Comparison of ENCODE assay signal across 1 cellular context in the genomic region with DNA sequence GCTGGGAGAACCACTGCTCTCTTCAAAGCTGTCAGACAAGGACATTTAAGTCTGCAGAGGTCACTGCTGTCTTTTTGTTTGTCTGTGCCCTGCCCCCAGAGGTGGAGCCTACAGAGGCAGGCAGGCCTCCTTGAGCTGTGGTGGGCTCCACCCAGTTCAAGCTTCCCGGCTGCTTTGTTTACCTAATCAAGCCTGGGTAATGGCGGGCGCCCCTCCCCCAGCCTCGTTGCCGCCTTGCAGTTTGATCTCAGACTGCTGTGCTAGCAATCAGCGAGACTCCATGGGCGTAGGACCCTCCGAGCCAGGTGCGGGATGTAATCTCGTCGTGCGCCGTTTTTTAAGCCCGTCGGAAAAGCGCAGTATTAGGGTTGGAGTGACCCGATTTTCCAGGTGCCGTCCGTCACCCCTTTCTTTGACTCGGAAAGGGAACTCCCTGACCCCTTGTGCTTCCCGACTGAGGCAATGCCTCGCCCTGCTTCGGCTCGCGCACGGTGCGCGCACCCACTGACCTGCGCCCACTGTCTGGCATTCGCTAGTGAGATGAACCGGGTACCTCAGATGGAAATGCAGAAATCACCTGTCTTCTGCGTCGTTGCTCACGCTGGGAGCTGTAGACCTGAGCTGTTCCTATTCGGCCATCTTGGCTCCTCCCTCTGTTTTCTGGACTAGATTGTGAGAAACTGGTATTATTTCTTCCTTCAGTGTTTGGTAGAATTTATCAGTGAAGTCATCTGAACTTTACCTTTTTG.
TF ChIP-seq lines count a peak whose summit lies in the region.
"Not testable (repeated sequence)": the region's sequence is repeated elsewhere in the genome, so short reads cannot be mapped to it uniquely, and the experiment has no call there.

No MANE protein-coding gene starts in this region.

TF ChIP-seq in K562, 482 proteins besides CTCF, POLR2A, EP300 and RAD21:
- TF ChIP-seq YY1 (IDR thresholded peaks at IDR 0.05; ENCODE audit: borderline replicate concordance in 1 of 3, control insufficient read depth in 1 of 3, extremely low read depth in 1 of 3, insufficient read depth in 3 of 3, insufficient read length in 1 of 3, insufficient replicate concordance in 2 of 3, low read depth in 1 of 3, low read length in 2 of 3) (peak in 1 of 3 experiments; percentile 80), NR2C2 (tag; IDR thresholded peaks at IDR 0.05) (0 out of 2 replicates have a peak, but pooled peaks have one; percentile 22), NFRKB (IDR thresholded peaks at IDR 0.05; ENCODE audit: low read depth) (peak; percentile 69; the same call in 1 of the 2 replicates), MEIS2 (IDR thresholded peaks at IDR 0.05; ENCODE audit: partially characterized antibody) (peak; percentile 8), TAF9B (IDR thresholded peaks at IDR 0.05; ENCODE audit: partially characterized antibody) (peak; percentile 39), FOXK2 (conservative IDR thresholded peaks at IDR 0.05 in 1 of 2, IDR thresholded peaks at IDR 0.05 in 1 of 2; ENCODE audit: low read depth in 2 of 2) (peak; percentile 52 to 67; a peak in 3 of 4 replicates), TFAP4 (CRISPR knock-in tag; IDR thresholded peaks at IDR 0.05; ENCODE audit: borderline replicate concordance) (0 out of 2 replicates have a peak, but pooled peaks have one; percentile 13), TAF7 (tag; IDR thresholded peaks at IDR 0.05) (peak; percentile 34; the same call in 1 of the 2 replicates), RBFOX2 (IDR thresholded peaks at IDR 0.05; ENCODE audit: low read depth, low read length) (peak; percentile 47; the same call in 1 of the 2 replicates), ATF1 (tag; IDR thresholded peaks at IDR 0.05) (0 out of 2 replicates have a peak, but pooled peaks have one; percentile 8), POLR2H (tag; IDR thresholded peaks at IDR 0.05; ENCODE audit: low read depth) (0 out of 2 replicates have a peak, but pooled peaks have one; percentile 40), ESRRA (IDR thresholded peaks at IDR 0.05; ENCODE audit: borderline replicate concordance, low read depth) (peak; percentile 79), FOXA3 (CRISPR knock-in tag; conservative IDR thresholded peaks at IDR 0.05 in 1 of 2, IDR thresholded peaks at IDR 0.05 in 1 of 2) (peak in 1 of 2 experiments; percentile 69; a peak in 2 of 4 replicates), PHF8 (IDR thresholded peaks at IDR 0.05; ENCODE audit: borderline replicate concordance, low read length) (peak; percentile 24; the same call in 1 of the 2 replicates), MNT (conservative IDR thresholded peaks at IDR 0.05) (0 out of 4 replicates have a peak, but pooled peaks of 1 of the 2 experiments have one; percentile 50), EP400 (IDR thresholded peaks at IDR 0.05) (peak; percentile 71), MGA (IDR thresholded peaks at IDR 0.05) (peak; percentile 57)
- TF ChIP-seq NR2C2, ATF1 (CRISPR knock-in tag; IDR thresholded peaks at IDR 0.05): not testable (repeated sequence)
